Comparison of ENCODE assay signal across 15 cellular contexts in genomic region chr6:53268858-53269608, GRCh38.
"Had no signal": no experiment of that assay in that cellular context is flagged by ENCODE, and none has a peak within 500 bp of the region (broad histone marks: within the 10 kb centered on the region; RNA-seq: fewer than 3 reads in every experiment).

No MANE protein-coding gene starts in this region.

- H3K36me3 ChIP-seq: colonic mucosa had no signal

- H3K9me3 Mint-ChIP-seq: activated T-helper 1 cell treated with anti-CD3 and anti-CD28 coated beads, Interleukin-12 subunit alpha, Interleukin-12 subunit beta, Interleukin-2, Interleukin-4 antibody, amounts not matched to agents 30 ng/mL and 10 ng/mL and 1 ng/mL, durations not matched to agents 14 hours and 24 hours and 36 hours; nephron had no signal

- H3K4me1 ChIP-seq: colonic mucosa, gastroesophageal sphincter had no signal

- H3K27me3 ChIP-seq: colonic mucosa, gastroesophageal sphincter, sigmoid colon, upper lobe of left lung had no signal

- DNase-seq: activated CD4-positive, CD25-positive, alpha-beta regulatory T cell treated with anti-CD3 and anti-CD28 coated beads, Interleukin-2, amount 50 U/mL, for 72 hours; activated CD8-positive, alpha-beta memory T cell treated with anti-CD3 and anti-CD28 coated beads, Interleukin-2, amount 50 U/mL, for 48 hours; colonic mucosa; sigmoid colon; stimulated activated CD4-positive, alpha-beta T cell treated with anti-CD3 and anti-CD28 coated beads, Interleukin-15, amount 100 ng/mL, for 24 hours; stimulated activated naive CD4-positive, alpha-beta T cell treated with Interleukin-2 at 50 U/mL for 16 hours; SW 1271; upper lobe of left lung had no signal

- H3K4me3 Mint-ChIP-seq: activated T-helper 1 cell treated with anti-CD3 and anti-CD28 coated beads, Interleukin-12 subunit alpha, Interleukin-12 subunit beta, Interleukin-2, Interleukin-4 antibody, amounts not matched to agents 30 ng/mL and 10 ng/mL and 1 ng/mL, durations not matched to agents 14 hours and 24 hours and 36 hours; nephron had no signal

- H3K4me3 ChIP-seq: colonic mucosa, gastroesophageal sphincter, sigmoid colon, SK-N-MC, smooth muscle cell, upper lobe of left lung had no signal

- H3K27ac ChIP-seq: colonic mucosa, epithelial cell of prostate, gastroesophageal sphincter, sigmoid colon, SK-N-MC, upper lobe of left lung, VCaP had no signal

- ATAC-seq: gastroesophageal sphincter had no signal

- H3K9me3 ChIP-seq: colonic mucosa, gastroesophageal sphincter, sigmoid colon, upper lobe of left lung had no signal

- H3K27ac Mint-ChIP-seq: activated T-helper 1 cell treated with anti-CD3 and anti-CD28 coated beads, Interleukin-12 subunit alpha, Interleukin-12 subunit beta, Interleukin-2, Interleukin-4 antibody, amounts not matched to agents 30 ng/mL and 10 ng/mL and 1 ng/mL, durations not matched to agents 14 hours and 24 hours and 36 hours; nephron had no signal
